17 cellular contexts compared by ENCODE assay signal in genomic region chr12:93943766-93944165, GRCh38.
A peak's percentile ranks its signal among the peaks of the same experiment; 100 is the strongest.
DNase-seq lines count a peak whose midpoint lies in the region; ATAC-seq and TF ChIP-seq lines count a peak whose summit lies in the region.
"Had no signal": no experiment of that assay in that cellular context is flagged by ENCODE, and none has a peak within 500 bp of the region (broad histone marks: within the 10 kb centered on the region; RNA-seq: fewer than 3 reads in every experiment).

No MANE protein-coding gene starts in this region.

- no peaks in the 10 kb centered on the region for H3K79me2 ChIP-seq in PC-3 (ENCODE audit: low read length)

- no peak for TF ChIP-seq CTCF in PC-3 (conservative IDR thresholded peaks at IDR 0.05; ENCODE audit: low read depth, low read length)
- TF ChIP-seq CTCF in fibroblast of pulmonary artery (IDR thresholded peaks at IDR 0.05; ENCODE audit: low read length, missing control alignments): no peak
- no peak for TF ChIP-seq CTCF in sigmoid colon (IDR thresholded peaks at IDR 0.05)

- 68 to 79% methylated on average over 2 of the region's 2 CpGs for WGBS in sigmoid colon, 2 donors

- no TSS peak for BruUV-seq in PC-3 (replicated peaks; lab: Mats Ljungman, UMichigan)

- TF ChIP-seq POLR2A in sigmoid colon (IDR thresholded peaks at IDR 0.05): no peak

- no peaks in the 10 kb centered on the region for H4K20me1 ChIP-seq in PC-3 (ENCODE audit: low read length)

- ATAC-seq in PC-3: peak; percentile 64
- ATAC-seq in GM18909 (IDR thresholded peaks at IDR 0.05; ENCODE audit: poor library complexity, unreplicated experiment): no peak

- intact Hi-C loops in PC-3 (cut with micrococcal nuclease) (no loop called here), posterior vena cava (cut with DNase I) (no loop called here), sigmoid colon (cut with DNase I) (no loop called here)

- no peak for TF ChIP-seq EP300 in sigmoid colon (IDR thresholded peaks at IDR 0.05)

- no peak overlapping the region for H2AFZ ChIP-seq in PC-3 (ENCODE audit: low read length)

- H3K36me3 ChIP-seq in PC-3 (ENCODE audit: low read depth, low read length) (no peaks in the 10 kb centered on the region), sigmoid colon (no peaks in the 10 kb centered on the region)
- H3K36me3 ChIP-seq: pancreas, SJCRH30, upper lobe of left lung had no signal

- H3K9me3 ChIP-seq in PC-3 (ENCODE audit: low read length) (no peaks in the 10 kb centered on the region), sigmoid colon (no peaks in the 10 kb centered on the region)
- H3K9me3 ChIP-seq: pancreas, SJCRH30, upper lobe of left lung had no signal

- DNase-seq in Daoy (ENCODE audit: low read depth) (peak; percentile 37), PC-3 (peak; percentile 51), fibroblast of pulmonary artery (ENCODE audit: low read depth) (peak; percentile 37), posterior vena cava (ENCODE audit: low spot score) (peak; percentile 81), activated T-cell treated with anti-CD3 and anti-CD28 coated beads for 4 hours (no peak), sigmoid colon (no peak), HuH-7.5 (ENCODE audit: low spot score) (no peak)
- DNase-seq: activated CD4-positive, CD25-positive, alpha-beta regulatory T cell treated with anti-CD3 and anti-CD28 coated beads, Interleukin-2, amount 50 U/mL, for 72 hours; activated naive CD4-positive, alpha-beta T cell treated with anti-CD3 and anti-CD28 coated beads, Interleukin-2, amount 50 U/mL, for 16 hours; effector CD8-positive, alpha-beta T cell; islet precursor cell; KBM-7; NCI-H2227 treated with DMSO at 0.1 percent for 48 hours; pancreas; SJCRH30; upper lobe of left lung had no signal

- no peaks in the 10 kb centered on the region for H3F3A ChIP-seq in PC-3 (ENCODE audit: low read length, unreplicated experiment)

- H3K27me3 ChIP-seq in PC-3 (ENCODE audit: low read length) (no peaks in the 10 kb centered on the region), sigmoid colon (no peaks in the 10 kb centered on the region)
- H3K27me3 ChIP-seq: pancreas, SJCRH30, upper lobe of left lung had no signal

- 0 out of 2 replicates have a peak, but pooled peaks cover 10% of the 10 kb centered on the region for H3K4me1 ChIP-seq in PC-3 (ENCODE audit: insufficient read depth, low read length)
- H3K4me1 ChIP-seq in sigmoid colon: no peaks in the 10 kb centered on the region
- H3K4me1 ChIP-seq: pancreas, SJCRH30, upper lobe of left lung had no signal

- no peaks in the 10 kb centered on the region; the same call in 1 of the 2 replicates for H3K9me2 ChIP-seq in PC-3 (replicated peaks; ENCODE audit: low read length)

- CTCF ChIA-PET in PC-3 (lab: Charles Lee): no interaction called here

- no peak overlapping the region for H3K4me3 ChIP-seq in PC-3 (ENCODE audit: low read length)
- no peak overlapping the region for H3K4me3 ChIP-seq in fibroblast of pulmonary artery (replicated peaks; ENCODE audit: low read depth, low read length)
- no peak overlapping the region for H3K4me3 ChIP-seq in sigmoid colon
- H3K4me3 ChIP-seq: pancreas, SJCRH30, upper lobe of left lung had no signal

- no peak overlapping the region for H3K27ac ChIP-seq in PC-3 (ENCODE audit: low read length)
- H3K27ac ChIP-seq in sigmoid colon: no peak overlapping the region
- H3K27ac ChIP-seq: pancreas, SJCRH30, upper lobe of left lung had no signal

- H3K9ac ChIP-seq in PC-3 (ENCODE audit: low read length): no peak overlapping the region

- no peak overlapping the region for H3K4me2 ChIP-seq in PC-3 (ENCODE audit: low read length)

- POLR2A ChIA-PET in PC-3 (lab: Charles Lee; ENCODE audit: unreplicated experiment): no interaction called here

Comparison
In these comparisons a context has a peak if more than half of its experiments do, and no peak if none do; other contexts are left out.
1. DNase-seq: peak in Daoy (single experiment), PC-3 (single experiment), fibroblast of pulmonary artery (single experiment) and posterior vena cava (single experiment); none in activated T-cell treated with anti-CD3 and anti-CD28 coated beads for 4 hours (single experiment), sigmoid colon (single experiment) and HuH-7.5 (single experiment).